In the genomic region with DNA sequence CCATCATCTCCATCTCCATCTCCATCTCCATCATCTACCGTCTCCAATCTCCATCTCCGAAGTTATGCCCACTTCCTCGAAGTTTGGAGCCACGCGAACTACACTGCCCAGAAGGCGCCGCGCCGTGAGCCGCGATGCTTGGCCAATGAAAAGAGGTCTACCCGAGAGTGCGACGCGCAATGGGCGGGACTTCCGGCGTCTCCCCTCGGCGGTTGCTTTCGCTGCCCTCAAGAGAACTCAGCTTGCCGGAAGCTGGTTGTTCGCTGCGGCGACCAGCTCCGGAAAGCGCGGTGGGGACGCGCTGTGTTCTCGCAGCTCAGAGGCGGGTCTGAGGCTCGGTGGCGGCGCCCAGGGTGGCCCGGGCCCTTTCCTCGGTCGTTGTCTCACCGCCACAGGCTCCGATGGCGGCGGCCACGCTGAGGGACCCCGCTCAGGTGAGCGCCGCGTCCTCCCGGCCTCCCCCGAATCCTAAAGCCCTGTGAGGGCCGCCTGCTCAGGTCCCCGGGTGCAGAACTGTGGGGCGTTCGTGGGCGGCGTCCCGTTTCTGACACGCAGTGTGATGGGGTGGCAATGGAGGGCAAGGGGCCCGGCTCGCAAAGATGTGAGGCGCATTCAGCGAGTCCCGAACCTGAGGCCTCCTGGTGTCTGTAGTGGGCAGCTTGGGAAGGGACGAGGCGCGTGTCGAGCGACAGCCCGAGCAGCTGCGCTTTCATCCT, we compare ENCODE assay signal across 1 cellular context.
TF ChIP-seq lines count a peak whose summit lies in the region.
"Not testable (repeated sequence)": the region's sequence is repeated elsewhere in the genome, so short reads cannot be mapped to it uniquely, and the experiment has no call there.

Gene ZNF773, plus strand, starts transcription at position 259 of the 716 bp plus-strand sequence. Its CDS starts 143 bp downstream, at position 402.

TF ChIP-seq in HepG2, 621 proteins besides CTCF, POLR2A, EP300 and RAD21 (continued from another document and continues in another):
- TF ChIP-seq, protein P1, sequence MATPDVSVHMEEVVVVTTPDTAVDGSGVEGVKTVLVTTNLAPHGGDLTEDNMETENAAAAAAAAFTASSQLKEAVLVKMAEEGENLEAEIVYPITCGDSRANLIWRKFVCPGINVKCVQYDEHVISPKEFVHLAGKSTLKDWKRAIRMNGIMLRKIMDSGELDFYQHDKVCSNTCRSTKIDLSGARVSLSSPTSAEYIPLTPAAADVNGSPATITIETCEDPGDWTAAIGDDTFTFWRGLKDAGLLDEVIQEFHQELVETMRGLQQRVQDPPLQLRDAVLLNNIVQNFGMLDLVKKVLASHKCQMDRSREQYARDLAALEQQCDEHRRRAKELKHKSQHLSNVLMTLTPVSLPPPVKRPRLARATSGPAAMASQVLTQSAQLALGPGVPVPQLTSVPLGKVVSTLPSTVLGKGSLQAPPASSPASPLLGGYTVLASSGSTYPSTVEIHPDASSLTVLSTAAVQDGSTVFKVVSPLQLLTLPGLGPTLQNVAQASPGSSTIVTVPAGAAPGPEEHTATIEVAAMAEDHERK (CRISPR knock-in tag; IDR thresholded peaks at IDR 0.05; ENCODE audit: low read depth) = peak; percentile 79
- peak; percentile 83 for TF ChIP-seq GATAD1 (CRISPR knock-in tag; IDR thresholded peaks at IDR 0.05)
- TF ChIP-seq, protein P2, sequence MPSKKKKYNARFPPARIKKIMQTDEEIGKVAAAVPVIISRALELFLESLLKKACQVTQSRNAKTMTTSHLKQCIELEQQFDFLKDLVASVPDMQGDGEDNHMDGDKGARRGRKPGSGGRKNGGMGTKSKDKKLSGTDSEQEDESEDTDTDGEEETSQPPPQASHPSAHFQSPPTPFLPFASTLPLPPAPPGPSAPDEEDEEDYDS (CRISPR knock-in tag; IDR thresholded peaks at IDR 0.05) = peak; percentile 82
- TF ChIP-seq IRF2 (CRISPR knock-in tag; IDR thresholded peaks at IDR 0.05) = peak; percentile 86
- TF ChIP-seq ETV5 (CRISPR knock-in tag; IDR thresholded peaks at IDR 0.05; ENCODE audit: borderline replicate concordance) = peak; percentile 71; the same call in 1 of the 2 replicates
- peak; percentile 43; the same call in 1 of the 2 replicates for TF ChIP-seq ZNF563 (CRISPR knock-in tag; IDR thresholded peaks at IDR 0.05)
- TF ChIP-seq ERF (CRISPR knock-in tag; IDR thresholded peaks at IDR 0.05) = peak; percentile 59; the same call in 1 of the 2 replicates
- TF ChIP-seq AGO2 (optimal IDR thresholded peaks at IDR 0.05; ENCODE audit: low read depth, low read length) = peak; percentile 30
- peak; percentile 98 for TF ChIP-seq THAP11 (CRISPR knock-in tag; IDR thresholded peaks at IDR 0.05)
- 0 out of 2 replicates have a peak, but pooled peaks have one; percentile 29 for TF ChIP-seq ZSCAN31 (CRISPR knock-in tag; IDR thresholded peaks at IDR 0.05; ENCODE audit: low read depth)
- 0 out of 2 replicates have a peak, but pooled peaks have one; percentile 37 for TF ChIP-seq KAT7 (CRISPR knock-in tag; IDR thresholded peaks at IDR 0.05; ENCODE audit: borderline replicate concordance)
- 0 out of 2 replicates have a peak, but pooled peaks have one; percentile 73 for TF ChIP-seq MIER3 (CRISPR knock-in tag; IDR thresholded peaks at IDR 0.05; ENCODE audit: borderline replicate concordance)
- 0 out of 2 replicates have a peak, but pooled peaks have one; percentile 22 for TF ChIP-seq FOXA3 (CRISPR knock-in tag; IDR thresholded peaks at IDR 0.05)
- TF ChIP-seq ZNF607 (CRISPR knock-in tag; IDR thresholded peaks at IDR 0.05; ENCODE audit: borderline replicate concordance) = peak; percentile 71; the same call in 1 of the 2 replicates
- TF ChIP-seq NFYC (CRISPR knock-in tag; IDR thresholded peaks at IDR 0.05) = peak; percentile 98
- TF ChIP-seq ZMYM4 (CRISPR knock-in tag; IDR thresholded peaks at IDR 0.05) = peak; percentile 55; the same call in 1 of the 2 replicates
- peak; percentile 45; the same call in 1 of the 2 replicates for TF ChIP-seq POGZ (CRISPR knock-in tag; IDR thresholded peaks at IDR 0.05)
- peak; percentile 87 for TF ChIP-seq KMT2B (CRISPR knock-in tag; IDR thresholded peaks at IDR 0.05)
- TF ChIP-seq RXRB (CRISPR knock-in tag; IDR thresholded peaks at IDR 0.05; ENCODE audit: borderline replicate concordance) = 0 out of 2 replicates have a peak, but pooled peaks have one; percentile 55
- peak; percentile 54 for TF ChIP-seq FOXO1 (CRISPR knock-in tag; IDR thresholded peaks at IDR 0.05)
- TF ChIP-seq CBX5 (CRISPR knock-in tag; IDR thresholded peaks at IDR 0.05; ENCODE audit: borderline replicate concordance) = peak; percentile 51; the same call in 1 of the 2 replicates
- TF ChIP-seq ASH2L (IDR thresholded peaks at IDR 0.05; ENCODE audit: insufficient read length, low read depth, low read length) = peak; percentile 42
- TF ChIP-seq GABPB1 (CRISPR knock-in tag; IDR thresholded peaks at IDR 0.05) = peak; percentile 97
- TF ChIP-seq, protein P3, sequence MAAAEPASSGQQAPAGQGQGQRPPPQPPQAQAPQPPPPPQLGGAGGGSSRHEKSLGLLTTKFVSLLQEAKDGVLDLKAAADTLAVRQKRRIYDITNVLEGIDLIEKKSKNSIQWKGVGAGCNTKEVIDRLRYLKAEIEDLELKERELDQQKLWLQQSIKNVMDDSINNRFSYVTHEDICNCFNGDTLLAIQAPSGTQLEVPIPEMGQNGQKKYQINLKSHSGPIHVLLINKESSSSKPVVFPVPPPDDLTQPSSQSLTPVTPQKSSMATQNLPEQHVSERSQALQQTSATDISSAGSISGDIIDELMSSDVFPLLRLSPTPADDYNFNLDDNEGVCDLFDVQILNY (CRISPR knock-in tag; conservative IDR thresholded peaks at IDR 0.05) = 0 out of 2 replicates have a peak, but pooled peaks have one; percentile 50
- TF ChIP-seq ZBTB38 (CRISPR knock-in tag; IDR thresholded peaks at IDR 0.05) = peak; percentile 35; the same call in 1 of the 2 replicates
- peak; percentile 40; the same call in 1 of the 2 replicates for TF ChIP-seq ZNF275 (CRISPR knock-in tag; IDR thresholded peaks at IDR 0.05; ENCODE audit: borderline replicate concordance)
- peak; percentile 43; the same call in 1 of the 2 replicates for TF ChIP-seq YEATS4 (CRISPR knock-in tag; IDR thresholded peaks at IDR 0.05; ENCODE audit: borderline replicate concordance)
- TF ChIP-seq ZNF710 (CRISPR knock-in tag; IDR thresholded peaks at IDR 0.05; ENCODE audit: borderline replicate concordance) = peak; percentile 32; the same call in 1 of the 2 replicates
- TF ChIP-seq ZNF781 (CRISPR knock-in tag; IDR thresholded peaks at IDR 0.05; ENCODE audit: borderline replicate concordance, not compliant biosample characterization) = peak; percentile 36
- TF ChIP-seq TEAD3 (CRISPR knock-in tag; optimal IDR thresholded peaks at IDR 0.05; ENCODE audit: borderline replicate concordance) = peak; percentile 59
- TF ChIP-seq NCOA2 (CRISPR knock-in tag; IDR thresholded peaks at IDR 0.05) = peak; percentile 51; the same call in 1 of the 2 replicates
- TF ChIP-seq CREM (IDR thresholded peaks at IDR 0.05) = peak; percentile 94
- TF ChIP-seq CREM (CRISPR knock-in tag; IDR thresholded peaks at IDR 0.05) = not testable (repeated sequence)
- peak; percentile 69 for TF ChIP-seq HNF1B (CRISPR knock-in tag; IDR thresholded peaks at IDR 0.05)
- peak; percentile 89 for TF ChIP-seq SAP130 (CRISPR knock-in tag; IDR thresholded peaks at IDR 0.05; ENCODE audit: low read depth)
- peak; percentile 55; the same call in 1 of the 2 replicates for TF ChIP-seq TFDP1 (CRISPR knock-in tag; IDR thresholded peaks at IDR 0.05; ENCODE audit: borderline replicate concordance)
- TF ChIP-seq GATAD2A (CRISPR knock-in tag; IDR thresholded peaks at IDR 0.05) = 0 out of 2 replicates have a peak, but pooled peaks have one; percentile 30
- TF ChIP-seq ZGPAT (CRISPR knock-in tag; IDR thresholded peaks at IDR 0.05) = peak; percentile 55; the same call in 1 of the 2 replicates
- TF ChIP-seq BCL6 (CRISPR knock-in tag; IDR thresholded peaks at IDR 0.05) = peak; percentile 28; the same call in 1 of the 2 replicates
- peak; percentile 27; the same call in 1 of the 2 replicates for TF ChIP-seq CEBPG (CRISPR knock-in tag; IDR thresholded peaks at IDR 0.05)
- TF ChIP-seq HOMEZ (CRISPR knock-in tag; IDR thresholded peaks at IDR 0.05; ENCODE audit: low read depth) = peak; percentile 34; the same call in 1 of the 2 replicates
- TF ChIP-seq ZNF143 (CRISPR knock-in tag; IDR thresholded peaks at IDR 0.05) = peak; percentile 94
- peak; percentile 70 for TF ChIP-seq HDAC1 (CRISPR knock-in tag; IDR thresholded peaks at IDR 0.05)
- peak; percentile 61; the same call in 1 of the 2 replicates for TF ChIP-seq ZNF501 (CRISPR knock-in tag; IDR thresholded peaks at IDR 0.05)
- TF ChIP-seq, protein P4, sequence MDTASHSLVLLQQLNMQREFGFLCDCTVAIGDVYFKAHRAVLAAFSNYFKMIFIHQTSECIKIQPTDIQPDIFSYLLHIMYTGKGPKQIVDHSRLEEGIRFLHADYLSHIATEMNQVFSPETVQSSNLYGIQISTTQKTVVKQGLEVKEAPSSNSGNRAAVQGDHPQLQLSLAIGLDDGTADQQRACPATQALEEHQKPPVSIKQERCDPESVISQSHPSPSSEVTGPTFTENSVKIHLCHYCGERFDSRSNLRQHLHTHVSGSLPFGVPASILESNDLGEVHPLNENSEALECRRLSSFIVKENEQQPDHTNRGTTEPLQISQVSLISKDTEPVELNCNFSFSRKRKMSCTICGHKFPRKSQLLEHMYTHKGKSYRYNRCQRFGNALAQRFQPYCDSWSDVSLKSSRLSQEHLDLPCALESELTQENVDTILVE (CRISPR knock-in tag; IDR thresholded peaks at IDR 0.05) = peak; percentile 68; the same call in 1 of the 2 replicates
- TF ChIP-seq MIXL1 (CRISPR knock-in tag; IDR thresholded peaks at IDR 0.05) = peak; percentile 22; the same call in 1 of the 2 replicates
